21 cellular contexts compared by ENCODE assay signal in genomic region chr5:111469905-111470304, GRCh38. TPM values are rescaled to one million over a fixed set of nuclear protein-coding genes. Genes with fewer than 3 reads are reported as not detected.
DNase-seq lines count a peak whose midpoint lies in the region; ATAC-seq, FAIRE-seq and TF ChIP-seq lines count a peak whose summit lies in the region.
"Had no signal": no experiment of that assay in that cellular context is flagged by ENCODE, and none has a peak within 500 bp of the region (broad histone marks: within the 10 kb centered on the region; RNA-seq: fewer than 3 reads in every experiment).

No MANE protein-coding gene starts in this region.

- 36 to 54% methylated on average over 2 of the region's 2 CpGs for WGBS in body of pancreas, 2 donors

- DNase-seq in Ammon's horn (ENCODE audit: low spot score), result peak; percentile 13
- no peak for DNase-seq in GM12892 (ENCODE audit: insufficient read length)
- DNase-seq in SK-MEL-5 (ENCODE audit: low read depth, low spot score), result peak; percentile 56
- DNase-seq in choroid plexus epithelial cell (ENCODE audit: low read depth), result no peak
- no peak for DNase-seq in RWPE1 (ENCODE audit: low spot score)
- DNase-seq in NCI-H82 (lab: John Stamatoyannopoulos, UW), result no peak
- DNase-seq in foreskin fibroblast, result no peak
- no peak for DNase-seq in body of pancreas
- DNase-seq: activated CD8-positive, alpha-beta T cell treated with anti-CD3 and anti-CD28 coated beads, Interleukin-2, amount 10 ng/mL, durations not matched to agents 7 days and 5 days; activated T-cell treated with anti-CD3 and anti-CD28 coated beads, Interleukin-2, amount 50 U/mL, for 72 hours; COR-L47; heart left ventricle; naive thymus-derived CD8-positive, alpha-beta T cell; NCI-H1417 treated with DMSO at 0.1 percent for 48 hours; stimulated activated CD4-positive, alpha-beta T cell treated with anti-CD3 and anti-CD28 coated beads, Interleukin-4, amount 100 ng/mL, for 4 hours; stimulated activated CD8-positive, alpha-beta memory T cell treated with anti-CD3 and anti-CD28 coated beads, Interleukin-4, amount 100 ng/mL, for 48 hours had no signal

- intact Hi-C loops in body of pancreas (cut with DNase I), result no loop called here

- no peaks in the 10 kb centered on the region for H3K9me3 ChIP-seq in body of pancreas
- H3K9me3 ChIP-seq: heart left ventricle had no signal

- no peak overlapping the region for H3K27ac ChIP-seq in RWPE1
- no peak overlapping the region for H3K27ac ChIP-seq in body of pancreas
- H3K27ac ChIP-seq: heart left ventricle, HL-60, KMS-11, parathyroid adenoma, VCaP had no signal

- no peaks in the 10 kb centered on the region for H3K27me3 ChIP-seq in body of pancreas
- H3K27me3 ChIP-seq: heart left ventricle had no signal

- in situ Hi-C loops in SK-MEL-5 (cut with HindIII; ENCODE audit: low pct_unique_long_range_greater_than_20kb, low sequenced_read_pairs), result no loop called here

- H3K36me3 ChIP-seq in body of pancreas (replicated peaks in 1 of 2; ENCODE audit: insufficient read depth in 1 of 2, low read depth in 2 of 2), result no peaks in the 10 kb centered on the region
- H3K36me3 ChIP-seq: heart left ventricle had no signal

- no peak for TF ChIP-seq POLR2A in GM12892 (IDR thresholded peaks at IDR 0.05; ENCODE audit: low read depth, low read length)
- no peak for TF ChIP-seq POLR2A in body of pancreas (IDR thresholded peaks at IDR 0.05)

- H3K4me3 ChIP-seq in choroid plexus epithelial cell (ENCODE audit: low read depth, low read length) (no peak overlapping the region), foreskin fibroblast (ENCODE audit: low read depth in 1 of 2, low read length in 2 of 2) (no peak overlapping the region), body of pancreas (no peak overlapping the region)
- H3K4me3 ChIP-seq: heart left ventricle had no signal

- TF ChIP-seq CTCF in choroid plexus epithelial cell (conservative IDR thresholded peaks at IDR 0.05; ENCODE audit: low read depth, low read length) (peak; percentile 27), RWPE1 (conservative IDR thresholded peaks at IDR 0.05; ENCODE audit: low read depth) (no peak), foreskin fibroblast (IDR thresholded peaks at IDR 0.05; ENCODE audit: low read depth, low read length) (no peak), body of pancreas (IDR thresholded peaks at IDR 0.05) (no peak)

- CTCF ChIA-PET in RWPE1 (lab: Yijun Ruan, JAX), result no interaction called here

- FAIRE-seq in GM12892 (lab: Jason Lieb, UNC), result peak; percentile 66
- FAIRE-seq: bronchial epithelial cell had no signal

- no peak for ATAC-seq in body of pancreas
- ATAC-seq: activated CD8-positive, alpha-beta T cell treated with anti-CD3 and anti-CD28 coated beads, Interleukin-2, amount 10 ng/mL, durations not matched to agents 7 days and 5 days; activated T-cell treated with anti-CD3 and anti-CD28 coated beads, Interleukin-2, amount 50 U/mL, for 72 hours; heart left ventricle had no signal

- POLR2A ChIA-PET in RWPE1 (lab: Yijun Ruan, JAX; ENCODE audit: low non-redundant PET), result no interaction called here

- H3K4me1 ChIP-seq in body of pancreas, result no peaks in the 10 kb centered on the region
- H3K4me1 ChIP-seq: parathyroid adenoma had no signal

RNA-seq across cellular contexts. Expression of gene STARD4, which starts 42.4 kb away (rescaled TPM):
- polyA plus RNA-seq in GM12892 (2012; ENCODE audit: missing spikeins), result 73.0 TPM
- total RNA-seq in SK-MEL-5 (2014; rRNA removed; shearing (Covaris generic)), result 53.5 and 53.7 TPM in 2 replicates
- 22.9 and 40.1 TPM in 2 replicates for polyA plus RNA-seq in SK-MEL-5 (2015; cell fraction: cytosol; rRNA removed)
- 73.3 and 83.0 TPM in 2 replicates for polyA plus RNA-seq in SK-MEL-5 (2015; cell fraction: nucleus; rRNA removed)
- 10 to 100 TPM in 1 of 2 donors, 1 to 10 TPM in 1; 6.0 to 10.9 TPM for total RNA-seq in body of pancreas

Comparison
In these comparisons a context has a peak if more than half of its experiments do, and no peak if none do; other contexts are left out.
1. DNase-seq: peak in Ammon's horn (single experiment) and SK-MEL-5 (single experiment); none in GM12892 (single experiment), choroid plexus epithelial cell (single experiment), RWPE1 (single experiment), NCI-H82 (single experiment), foreskin fibroblast (0 of 2) and body of pancreas (0 of 4).